In genomic region chr4:128061566-128062536, GRCh38 we compare ENCODE assay signal across 8 cellular contexts. TPM values are rescaled to one million over a fixed set of nuclear protein-coding genes. Genes with fewer than 3 reads are reported as not detected.
DNase-seq lines count a peak whose midpoint lies in the region; ATAC-seq and TF ChIP-seq lines count a peak whose summit lies in the region.

No MANE protein-coding gene starts in this region.

- peaks cover 6% of the 10 kb centered on the region; the same call in 1 of the 2 replicates for H3K4me1 ChIP-seq in iPS-20b (ENCODE audit: insufficient read depth, low read length)
- H3K4me1 ChIP-seq in skeletal muscle satellite cell (ENCODE audit: control insufficient read depth, insufficient read depth, low read length), result peaks cover 10% of the 10 kb centered on the region

- H3K4me1 Mint-ChIP-seq in brain, result peaks cover 35% of the 10 kb centered on the region

- H3K4me3 Mint-ChIP-seq in brain, result peak overlapping the region; percentile 90 to 97 (median 94)

- ATAC-seq in GM18502 (IDR thresholded peaks at IDR 0.05; ENCODE audit: poor library complexity, unreplicated experiment) (peak; percentile 40), HG02763 (IDR thresholded peaks at IDR 0.05; ENCODE audit: unreplicated experiment) (peak; percentile 33)

- peaks cover 0 to 2% (median 0%) of the 10 kb centered on the region in 5 experiments for H3K9me3 Mint-ChIP-seq in brain

- DNase-seq in NCI-H146 (lab: John Stamatoyannopoulos, UW) (peak; percentile 73), UCSD-AML1 (lab: John Stamatoyannopoulos, UW; ENCODE audit: unreplicated experiment) (peak; percentile 70), NCI-H446 treated with DMSO at 0.1 percent for 48 hours (lab: John Stamatoyannopoulos, UW) (no peak)

- H3K27me3 ChIP-seq in iPS-20b (ENCODE audit: insufficient read depth, low read length) (no peaks in the 10 kb centered on the region), skeletal muscle satellite cell (ENCODE audit: control insufficient read depth, insufficient read depth, low read length) (no peaks in the 10 kb centered on the region)

- H3K4me2 ChIP-seq in skeletal muscle satellite cell (ENCODE audit: low read length), result peak overlapping the region; percentile 99

- H3K9me3 ChIP-seq in iPS-20b (ENCODE audit: insufficient read depth, low read depth, low read length) (no peaks in the 10 kb centered on the region), skeletal muscle satellite cell (replicated peaks; ENCODE audit: low read length) (no peaks in the 10 kb centered on the region)

- no peaks in the 10 kb centered on the region for H3K36me3 ChIP-seq in iPS-20b (ENCODE audit: insufficient read depth, low read depth, low read length)
- no peaks in the 10 kb centered on the region for H3K36me3 ChIP-seq in skeletal muscle satellite cell (ENCODE audit: insufficient read depth, low read length)

- H3K36me3 Mint-ChIP-seq in brain, result no peaks in the 10 kb centered on the region

- peak overlapping the region; percentile 87 to 93 (median 92) for H3K27ac Mint-ChIP-seq in brain

- no peaks in the 10 kb centered on the region for H3K27me3 Mint-ChIP-seq in brain

- no peak overlapping the region for H3K27ac ChIP-seq in iPS-20b (ENCODE audit: low read length)

- peak overlapping the region; percentile 95; the same call in 1 of the 2 replicates for H3K9ac ChIP-seq in iPS-20b (ENCODE audit: low read depth, low read length)
- H3K9ac ChIP-seq in skeletal muscle satellite cell (ENCODE audit: low read depth, low read length), result peak overlapping the region; percentile 100

- peak in 1 of 2 experiments; percentile 23 for TF ChIP-seq CTCF in brain (conservative IDR thresholded peaks at IDR 0.05)

- H3K4me3 ChIP-seq in iPS-20b (ENCODE audit: low read length) (peak overlapping the region; percentile 73), skeletal muscle satellite cell (ENCODE audit: low read length) (peak overlapping the region; percentile 98)

RNA-seq across cellular contexts. Expression of gene LARP1B, which starts 0.7 kb away (rescaled TPM):
- polyA plus RNA-seq in brain (ENCODE audit: insufficient read depth, low read depth, low replicate concordance), result 5.8 TPM
- 12.7 and 19.3 TPM in 2 replicates for total RNA-seq in skeletal muscle satellite cell (2012; rRNA removed)
